In the genomic region with DNA sequence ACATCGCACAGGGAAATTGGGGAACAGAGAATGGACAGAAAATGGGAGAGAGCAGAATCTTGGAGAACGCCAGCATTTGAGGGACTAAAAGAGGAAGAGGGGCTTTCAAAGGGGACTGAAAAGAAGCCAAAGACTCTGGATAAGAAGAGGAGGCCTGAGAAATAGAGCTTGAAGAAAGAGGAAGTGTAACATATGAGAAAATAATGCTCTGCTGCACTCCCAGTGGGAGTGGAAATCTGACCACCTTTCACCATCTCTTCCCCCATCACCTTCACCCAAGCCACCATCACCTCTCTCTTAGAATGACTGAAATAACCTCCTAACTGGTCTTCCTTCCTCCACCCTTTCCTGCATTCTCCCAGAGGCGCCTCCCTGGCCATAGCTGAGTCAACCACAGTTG, we compare ENCODE assay signal across 26 cellular contexts. TPM values are rescaled to one million over a fixed set of nuclear protein-coding genes. Genes with fewer than 3 reads are reported as not detected.
DNase-seq lines count a peak whose midpoint lies in the region; ATAC-seq, FAIRE-seq and TF ChIP-seq lines count a peak whose summit lies in the region.
"Had no signal": no experiment of that assay in that cellular context is flagged by ENCODE, and none has a peak within 500 bp of the region (broad histone marks: within the 10 kb centered on the region; RNA-seq: fewer than 3 reads in every experiment).

No MANE protein-coding gene starts in this region.

- H3K36me3 ChIP-seq in BLaER1 treated with 17β-estradiol and CSF1 and Interleukin-3, amounts not matched to agents 10 nM and 100 nM, result no peaks in the 10 kb centered on the region
- no peaks in the 10 kb centered on the region for H3K36me3 ChIP-seq in K562 (ENCODE audit: control insufficient read depth, insufficient read depth, low read length)
- H3K36me3 ChIP-seq: pancreas, spleen had no signal

- H3K4me1 ChIP-seq in BLaER1 treated with 17β-estradiol and CSF1 and Interleukin-3, amounts not matched to agents 10 nM and 100 nM, result peaks cover 12 to 17% (median 15%) of the 10 kb centered on the region in 10 experiments
- no peaks in the 10 kb centered on the region for H3K4me1 ChIP-seq in K562 (replicated peaks in 1 of 2; ENCODE audit: control insufficient read depth in 2 of 2, insufficient read depth in 2 of 2, low read length in 2 of 2)
- H3K4me1 ChIP-seq: pancreas had no signal

- peak; percentile 78 for DNase-seq in MV-4-11 (lab: John Stamatoyannopoulos, UW)
- DNase-seq in K562 (ENCODE audit: extremely low read depth in 1 of 4, low spot score in 3 of 4), result no peak
- no peak for DNase-seq in NCI-H1436 (lab: John Stamatoyannopoulos, UW)
- DNase-seq in NCI-H2227 (lab: John Stamatoyannopoulos, UW; ENCODE audit: unreplicated experiment), result no peak
- no peak for DNase-seq in NCI-H345 treated with DMSO at 0.1 percent for 48 hours (lab: John Stamatoyannopoulos, UW; ENCODE audit: unreplicated experiment)
- DNase-seq: activated CD4-positive, CD25-positive, alpha-beta regulatory T cell treated with anti-CD3 and anti-CD28 coated beads, Interleukin-2, amount 50 U/mL, for 72 hours; activated CD8-positive, alpha-beta T cell treated with anti-CD3 and anti-CD28 coated beads for 36 hours; activated gamma-delta T cell; C1 segment of cervical spinal cord; DND-41; NCI-H1417 treated with DMSO at 0.1 percent for 48 hours; NCI-H524 treated with DMSO at 0.1 percent for 48 hours; NK-92 treated with Interleukin-12 subunit alpha and Interleukin-12 subunit beta, amount 100 ng/mL, for 24 hours; pancreas; right cardiac atrium; spleen; stimulated activated CD4-positive, alpha-beta T cell treated with anti-CD3 and anti-CD28 coated beads, Interleukin-2, amount 100 ng/mL, for 48 hours had no signal

- H3K27ac ChIP-seq in BLaER1 treated with 17β-estradiol and CSF1 and Interleukin-3, amounts not matched to agents 10 nM and 100 nM, result peak overlapping the region in 1 of 11 experiments; percentile 30; a peak in 1 of 22 replicates
- H3K27ac ChIP-seq in K562 (ENCODE audit: extremely low read depth, low read depth, low read length), result no peak overlapping the region
- H3K27ac ChIP-seq: pancreas had no signal

- 6% methylated on average over 3 of the region's 3 CpGs for whole genome bisulfite sequencing in K562 (ENCODE audit: insufficient coverage, low coverage, missing lambda C conversion rate)

- FAIRE-seq in K562 (lab: Jason Lieb, UNC), result no peak
- FAIRE-seq: pancreas had no signal

- H3K79me2 ChIP-seq in K562 (ENCODE audit: control insufficient read depth, insufficient read depth, low read length), result no peaks in the 10 kb centered on the region

- intact Hi-C loops in K562 (cut with micrococcal nuclease), result no loop called here

- TF ChIP-seq EP300 in K562 (IDR thresholded peaks at IDR 0.05; ENCODE audit: low read length), result no peak

- H3K9me3 ChIP-seq in BLaER1 treated with 17β-estradiol and CSF1 and Interleukin-3, amounts not matched to agents 10 nM and 100 nM (replicated peaks in 1 of 11), result peaks cover 7 to 11% (median 10%) of the 10 kb centered on the region in 11 experiments
- no peaks in the 10 kb centered on the region for H3K9me3 ChIP-seq in K562 (replicated peaks; ENCODE audit: control insufficient read depth, insufficient read depth, low read depth, low read length)
- H3K9me3 ChIP-seq: pancreas had no signal

- CTCF ChIA-PET in K562 (lab: Yijun Ruan, JAX; ENCODE audit: low intra/inter-chr PET ratio), result no interaction called here

- BruUV-seq in K562 (replicated peaks; lab: Mats Ljungman, UMichigan), result no TSS peak

- no peaks in the 10 kb centered on the region for H3K9me1 ChIP-seq in K562 (ENCODE audit: control insufficient read depth, insufficient read depth, low read length)

- in situ Hi-C loops in K562 (cut with MboI), result no loop called here

- no peak for TF ChIP-seq POLR2A in K562 (conservative IDR thresholded peaks at IDR 0.05)

- no peak overlapping the region for H3K4me3 ChIP-seq in BLaER1 treated with 17β-estradiol and CSF1 and Interleukin-3, amounts not matched to agents 10 nM and 100 nM
- H3K4me3 ChIP-seq in K562, result no peak overlapping the region
- H3K4me3 ChIP-seq: GM23338, pancreas, spleen had no signal

- H2AFZ ChIP-seq in K562 (ENCODE audit: low read depth, low read length), result no peak overlapping the region
- H2AFZ ChIP-seq: GM23338 had no signal

- POLR2A ChIA-PET in K562 (lab: Yijun Ruan, JAX), result interaction anchor here (0.7 kb wide), 1 partner anchor 323 kb away, joined by 3 read pairs; no protein-coding TSS in a partner anchor

- TF ChIP-seq RAD21 in K562 (CRISPR knock-in tag; conservative IDR thresholded peaks at IDR 0.05 in 1 of 2, IDR thresholded peaks at IDR 0.05 in 1 of 2), result no peak

- peak overlapping the region; percentile 33 to 62 (median 49); a peak in 21 of 22 replicates for H3K4me2 ChIP-seq in BLaER1 treated with 17β-estradiol and CSF1 and Interleukin-3, amounts not matched to agents 10 nM and 100 nM
- no peak overlapping the region for H3K4me2 ChIP-seq in K562 (ENCODE audit: insufficient read depth, low read length)
- H3K4me2 ChIP-seq: GM23338 had no signal

- no peaks in the 10 kb centered on the region for H3K27me3 ChIP-seq in BLaER1 treated with 17β-estradiol and CSF1 and Interleukin-3, amounts not matched to agents 10 nM and 100 nM
- H3K27me3 ChIP-seq in K562 (ENCODE audit: control insufficient read depth in 2 of 2, insufficient read depth in 2 of 2, low read length in 2 of 2), result peaks cover 7 to 30% of the 10 kb centered on the region in 2 experiments; a peak in 3 of 5 replicates
- H3K27me3 ChIP-seq: pancreas, spleen had no signal

- TF ChIP-seq CTCF in K562 (IDR thresholded peaks at IDR 0.05 in 2 of 3, conservative IDR thresholded peaks at IDR 0.05 in 1 of 3; ENCODE audit: insufficient read depth in 2 of 3, low read depth in 1 of 3, low read length in 3 of 3), result no peak

- H4K20me1 ChIP-seq in BLaER1 treated with 17β-estradiol and CSF1 and Interleukin-3, amounts not matched to agents 10 nM and 100 nM, result no peaks in the 10 kb centered on the region
- H4K20me1 ChIP-seq in K562 (replicated peaks; ENCODE audit: control insufficient read depth, insufficient read depth, low read length), result no peaks in the 10 kb centered on the region

- H3K9ac ChIP-seq in BLaER1 treated with 17β-estradiol and CSF1 and Interleukin-3, amounts not matched to agents 10 nM and 100 nM, result no peak overlapping the region
- no peak overlapping the region for H3K9ac ChIP-seq in K562 (ENCODE audit: insufficient read depth in 1 of 2, low read depth in 2 of 2, low read length in 2 of 2)

- ATAC-seq in GM19395 (IDR thresholded peaks at IDR 0.05; ENCODE audit: unreplicated experiment) (peak; percentile 68), K562 (no peak), GM18858 (IDR thresholded peaks at IDR 0.05; ENCODE audit: unreplicated experiment) (no peak)
- ATAC-seq: activated CD8-positive, alpha-beta T cell treated with anti-CD3 and anti-CD28 coated beads for 36 hours; GM23338; pancreas; right cardiac atrium; stimulated activated effector memory CD8-positive, alpha-beta T cell treated with anti-CD3 and anti-CD28 coated beads, Interleukin-12 subunit alpha, Interleukin-12 subunit beta, amount 100 ng/mL, for 72 hours had no signal

TF ChIP-seq in K562, 482 proteins besides CTCF, POLR2A, EP300 and RAD21:
- TF ChIP-seq SPI1 (IDR thresholded peaks at IDR 0.05; ENCODE audit: borderline replicate concordance, low read depth, low read length) (peak; percentile 91), PYGO2 (tag; IDR thresholded peaks at IDR 0.05) (no peak)

RNA-seq across cellular contexts. Expression of a gene that starts 16.9 kb away (rescaled TPM):
- not detected in 2 replicates for total RNA-seq in K562 (2011; cell fraction: chromatin; rRNA removed; ENCODE audit: low replicate concordance)
- not detected in 2 replicates for total RNA-seq in K562 (2011; cell fraction: nucleolus; rRNA removed)
- total RNA-seq in K562 (2011; cell fraction: nucleoplasm; rRNA removed), result not detected in 2 replicates
- total RNA-seq in K562 (2014; rRNA removed), result not detected in 2 replicates
- not detected in 2 replicates for total RNA-seq in K562 (2014; rRNA removed; fragmentation: Illumina TruSeq; extraction: Trizol)
- not detected in 2 replicates for total RNA-seq in K562 (2015; rRNA removed; fragmentation: Illumina TruSeq; extraction: Trizol)
- total RNA-seq in K562 (2021), result not detected in 2 replicates
- polyA plus RNA-seq in K562 (2011; rRNA removed), result not detected in 2 replicates
- polyA plus RNA-seq in K562 (2011; cell fraction: cytosol; rRNA removed), result not detected in 2 replicates
- polyA plus RNA-seq in K562 (2011; cell fraction: nucleus; rRNA removed), result not detected in 2 replicates
- 0.04 TPM in 1 of 2 replicates, not detected in the other for polyA plus RNA-seq in K562 (2012)
- not detected in 2 replicates for polyA plus RNA-seq in K562 (2014; fragmentation: Illumina TruSeq; extraction: Trizol)
- polyA plus RNA-seq in K562 (2014; fragmentation: Nextera tagmentation; extraction: Ambion mirVana), result not detected
- not detected in 2 replicates for polyA plus RNA-seq in K562 (2014; rRNA removed)
- polyA minus RNA-seq in K562 (2011; rRNA and poly(A)+ RNA removed), result not detected in 2 replicates
- polyA minus RNA-seq in K562 (2011; cell fraction: cytosol; rRNA and poly(A)+ RNA removed), result not detected in 2 replicates
- polyA minus RNA-seq in K562 (2011; cell fraction: nucleus; rRNA and poly(A)+ RNA removed), result not detected in 2 replicates
- total RNA-seq: A673; activated CD8-positive, alpha-beta T cell treated with anti-CD3 and anti-CD28 coated beads for 36 hours; dermis microvascular lymphatic vessel endothelial cell; fibroblast of lung; GM23338; temporal lobe had no signal
- polyA plus RNA-seq: fibroblast of lung, GM23338 had no signal

RNA-seq across cellular contexts. Expression of a gene that starts 24.0 kb away (rescaled TPM):
- not detected in 2 replicates for total RNA-seq in K562 (2011; cell fraction: chromatin; rRNA removed; ENCODE audit: low replicate concordance)
- not detected in 2 replicates for total RNA-seq in K562 (2011; cell fraction: nucleolus; rRNA removed)
- not detected in 2 replicates for total RNA-seq in K562 (2011; cell fraction: nucleoplasm; rRNA removed)
- total RNA-seq in K562 (2014; rRNA removed) (not detected in 2 replicates), K562 (2014; rRNA removed; fragmentation: Illumina TruSeq; extraction: Trizol) (not detected in 2 replicates), K562 (2015; rRNA removed; fragmentation: Illumina TruSeq; extraction: Trizol) (not detected in 2 replicates), K562 (2021) (not detected in 2 replicates)
- polyA plus RNA-seq in K562 (2011; rRNA removed) (not detected in 2 replicates), K562 (2014; fragmentation: Illumina TruSeq; extraction: Trizol) (not detected in 2 replicates), K562 (2014; fragmentation: Nextera tagmentation; extraction: Ambion mirVana) (not detected), K562 (2014; rRNA removed) (not detected in 2 replicates)
- polyA plus RNA-seq in K562 (2011; cell fraction: cytosol; rRNA removed), result not detected in 2 replicates
- not detected in 2 replicates for polyA plus RNA-seq in K562 (2011; cell fraction: nucleus; rRNA removed)
- polyA plus RNA-seq in K562 (2012), result 0.03 TPM in 1 of 2 replicates, not detected in the other
- not detected in 2 replicates for polyA minus RNA-seq in K562 (2011; rRNA and poly(A)+ RNA removed)
- polyA minus RNA-seq in K562 (2011; cell fraction: cytosol; rRNA and poly(A)+ RNA removed), result not detected in 2 replicates
- polyA minus RNA-seq in K562 (2011; cell fraction: nucleus; rRNA and poly(A)+ RNA removed), result not detected in 2 replicates
- total RNA-seq: A673, dermis microvascular lymphatic vessel endothelial cell, fibroblast of lung had no signal
- polyA plus RNA-seq: fibroblast of lung had no signal
